Comparison of ENCODE assay signal across 19 cellular contexts in genomic region chr17:34852614-34853013, GRCh38.
DNase-seq lines count a peak whose midpoint lies in the region; ATAC-seq and TF ChIP-seq lines count a peak whose summit lies in the region.
"Had no signal": no experiment of that assay in that cellular context is flagged by ENCODE, and none has a peak within 500 bp of the region (broad histone marks: within the 10 kb centered on the region; RNA-seq: fewer than 3 reads in every experiment).

No MANE protein-coding gene starts in this region.

- intact Hi-C loops in CD14-positive monocyte (cut with micrococcal nuclease): no loop called here
- intact Hi-C loops in Right ventricle myocardium superior (cut with DNase I): no loop called here

- H3K27me3 Mint-ChIP-seq in CD14-positive monocyte (ENCODE audit: low read depth in 3 of 3) (peaks cover 0 to 4% (median 2%) of the 10 kb centered on the region in 3 donors), endothelial cell (ENCODE audit: unreplicated experiment) (no peaks in the 10 kb centered on the region)
- H3K27me3 Mint-ChIP-seq in activated T-cell treated with anti-CD3 and anti-CD28 coated beads, Interleukin-2, amount 50 U/mL, for 4 hours (ENCODE audit: low read depth): peaks cover 2% of the 10 kb centered on the region

- DNase-seq in CD14-positive monocyte (ENCODE audit: low spot score): no peak
- no peak for DNase-seq in NB4 (ENCODE audit: low read depth)
- no peak for DNase-seq in endothelial cell (ENCODE audit: low spot score)
- no peak for DNase-seq in activated T-cell treated with anti-CD3 and anti-CD28 coated beads, Interleukin-2, amount 50 U/mL, for 4 hours
- no peak for DNase-seq in Right ventricle myocardium superior
- DNase-seq: activated CD4-positive, alpha-beta T cell treated with anti-CD3 and anti-CD28 coated beads, Interleukin-2, amount 50 U/mL, for 48 hours; heart right ventricle; IMR-90; mucosa of descending colon; NCI-H187 treated with DMSO at 0.1 percent for 48 hours; NCI-H748 treated with DMSO at 0.1 percent for 48 hours; pancreas; T-helper 9 cell had no signal

- no peaks in the 10 kb centered on the region for H3K9me3 Mint-ChIP-seq in CD14-positive monocyte
- no peaks in the 10 kb centered on the region for H3K9me3 Mint-ChIP-seq in endothelial cell (ENCODE audit: unreplicated experiment)
- no peaks in the 10 kb centered on the region for H3K9me3 Mint-ChIP-seq in activated T-cell treated with anti-CD3 and anti-CD28 coated beads, Interleukin-2, amount 50 U/mL, for 4 hours
- H3K9me3 Mint-ChIP-seq: activated T-helper 17 cell treated with anti-CD3 and anti-CD28 coated beads, Interleukin-2, amount 50 U/mL, for 72 hours had no signal

- ATAC-seq in GM18868 (IDR thresholded peaks at IDR 0.05; ENCODE audit: unreplicated experiment) (no peak), HG03565 (IDR thresholded peaks at IDR 0.05; ENCODE audit: unreplicated experiment) (no peak), Right ventricle myocardium superior (ENCODE audit: poor library complexity) (no peak)
- ATAC-seq in activated T-cell treated with anti-CD3 and anti-CD28 coated beads, Interleukin-2, amount 50 U/mL, for 4 hours: no peak
- ATAC-seq: activated T-helper 17 cell treated with anti-CD3 and anti-CD28 coated beads, Interleukin-2, amount 50 U/mL, for 72 hours; heart right ventricle; mucosa of descending colon; pancreas; Right ventricle myocardium inferior had no signal

- TF ChIP-seq CTCF in CD14-positive monocyte (IDR thresholded peaks at IDR 0.05): peak; percentile 17
- TF ChIP-seq CTCF in GM12874 (IDR thresholded peaks at IDR 0.05; ENCODE audit: insufficient read depth, low read depth, low read length): peak; percentile 27; the same call in 1 of the 2 replicates
- TF ChIP-seq CTCF in NB4 (IDR thresholded peaks at IDR 0.05; ENCODE audit: low read depth, low read length): peak; percentile 32
- TF ChIP-seq CTCF in endothelial cell (IDR thresholded peaks at IDR 0.05; ENCODE audit: unreplicated experiment): peak; percentile 38

- H3K4me1 Mint-ChIP-seq in CD14-positive monocyte (peaks cover 14% of the 10 kb centered on the region), endothelial cell (ENCODE audit: unreplicated experiment) (no peaks in the 10 kb centered on the region)
- H3K4me1 Mint-ChIP-seq in activated T-cell treated with anti-CD3 and anti-CD28 coated beads, Interleukin-2, amount 50 U/mL, for 4 hours (ENCODE audit: low read depth): no peaks in the 10 kb centered on the region
- H3K4me1 Mint-ChIP-seq: activated T-helper 17 cell treated with anti-CD3 and anti-CD28 coated beads, Interleukin-2, amount 50 U/mL, for 72 hours had no signal

- H3K36me3 Mint-ChIP-seq in CD14-positive monocyte (no peaks in the 10 kb centered on the region), endothelial cell (ENCODE audit: low read depth, unreplicated experiment) (no peaks in the 10 kb centered on the region)
- no peaks in the 10 kb centered on the region for H3K36me3 Mint-ChIP-seq in activated T-cell treated with anti-CD3 and anti-CD28 coated beads, Interleukin-2, amount 50 U/mL, for 4 hours (ENCODE audit: insufficient read depth)

- H3K27ac Mint-ChIP-seq in CD14-positive monocyte: no peak overlapping the region
- H3K27ac Mint-ChIP-seq in endothelial cell (ENCODE audit: unreplicated experiment): no peak overlapping the region
- H3K27ac Mint-ChIP-seq: activated T-helper 17 cell treated with anti-CD3 and anti-CD28 coated beads, Interleukin-2, amount 50 U/mL, for 72 hours had no signal

- no peak overlapping the region for H3K4me3 ChIP-seq in NB4 (ENCODE audit: low read depth, low read length)
- H3K4me3 ChIP-seq: esophagus muscularis mucosa, heart right ventricle, mucosa of descending colon, pancreas had no signal

- H3K4me3 Mint-ChIP-seq in CD14-positive monocyte (no peak overlapping the region), endothelial cell (ENCODE audit: unreplicated experiment) (no peak overlapping the region)
- no peak overlapping the region for H3K4me3 Mint-ChIP-seq in activated T-cell treated with anti-CD3 and anti-CD28 coated beads, Interleukin-2, amount 50 U/mL, for 4 hours
- H3K4me3 Mint-ChIP-seq: activated T-helper 17 cell treated with anti-CD3 and anti-CD28 coated beads, Interleukin-2, amount 50 U/mL, for 72 hours had no signal

- TF ChIP-seq POLR2A in NB4 (IDR thresholded peaks at IDR 0.05; ENCODE audit: extremely low read depth, insufficient read length): no peak
